13 cellular contexts compared by ENCODE assay signal in genomic region chr12:99960312-99960711, GRCh38. TPM values are rescaled to one million over a fixed set of nuclear protein-coding genes. Genes with fewer than 3 reads are reported as not detected.
DNase-seq lines count a peak whose midpoint lies in the region; ATAC-seq and TF ChIP-seq lines count a peak whose summit lies in the region.
"Had no signal": no experiment of that assay in that cellular context is flagged by ENCODE, and none has a peak within 500 bp of the region (broad histone marks: within the 10 kb centered on the region; RNA-seq: fewer than 3 reads in every experiment).

No MANE protein-coding gene starts in this region.

- H3K79me2 ChIP-seq in PC-3 (ENCODE audit: low read length), result no peaks in the 10 kb centered on the region

- peak; percentile 14 for DNase-seq in HuH-7 (ENCODE audit: low spot score)
- peak; percentile 46 for DNase-seq in PC-3
- peak; percentile 4 for DNase-seq in fibroblast of the aortic adventitia (ENCODE audit: low read depth)
- DNase-seq in erythroblast (lab: John Stamatoyannopoulos, UW), result no peak
- no peak for DNase-seq in activated CD4-positive, alpha-beta T cell treated with anti-CD3 and anti-CD28 coated beads, Interleukin-2, amount 50 U/mL, for 48 hours
- DNase-seq in NCI-H1436 (lab: John Stamatoyannopoulos, UW), result no peak
- DNase-seq in hepatic stellate cell (ENCODE audit: low spot score), result no peak
- DNase-seq: AML-193, IMR-90, NCI-H1930, posterior cingulate gyrus had no signal

- H3K4me3 ChIP-seq in PC-3 (ENCODE audit: low read length), result peak overlapping the region; percentile 12; the same call in 1 of the 2 replicates
- no peak overlapping the region for H3K4me3 ChIP-seq in fibroblast of the aortic adventitia (ENCODE audit: low read depth, low read length)
- H3K4me3 ChIP-seq: GM12878 had no signal

- H3K27me3 ChIP-seq in PC-3 (ENCODE audit: low read length), result peaks cover 14% of the 10 kb centered on the region; the same call in 1 of the 2 replicates

- no peaks in the 10 kb centered on the region for H4K20me1 ChIP-seq in PC-3 (ENCODE audit: low read length)

- peaks cover 18% of the 10 kb centered on the region for H3K4me1 ChIP-seq in PC-3 (ENCODE audit: insufficient read depth, low read length)

- H3K9ac ChIP-seq in PC-3 (ENCODE audit: low read length), result no peak overlapping the region

- H3K9me2 ChIP-seq in PC-3 (replicated peaks; ENCODE audit: low read length), result no peaks in the 10 kb centered on the region

- peak overlapping the region; percentile 58 for H3K4me2 ChIP-seq in PC-3 (ENCODE audit: low read length)

- no peaks in the 10 kb centered on the region for H3K9me3 ChIP-seq in PC-3 (ENCODE audit: low read length)

- no peak for TF ChIP-seq CTCF in 22Rv1 (IDR thresholded peaks at IDR 0.05)
- no peak for TF ChIP-seq CTCF in PC-3 (conservative IDR thresholded peaks at IDR 0.05; ENCODE audit: low read depth, low read length)
- TF ChIP-seq CTCF in fibroblast of the aortic adventitia (IDR thresholded peaks at IDR 0.05; ENCODE audit: insufficient read depth, low read length), result no peak

- no peaks in the 10 kb centered on the region for H3F3A ChIP-seq in PC-3 (ENCODE audit: low read length, unreplicated experiment)

- no peak overlapping the region for H2AFZ ChIP-seq in PC-3 (ENCODE audit: low read length)

- POLR2A ChIA-PET in PC-3 (lab: Charles Lee; ENCODE audit: unreplicated experiment), result interaction anchor here (0.6 kb wide), 1 partner anchor 365 kb away, joined by 3 read pairs; no protein-coding TSS in a partner anchor

- intact Hi-C loops in PC-3 (cut with micrococcal nuclease), result no loop called here

- H3K27ac ChIP-seq in 22Rv1 (peak overlapping the region; percentile 77), PC-3 (ENCODE audit: low read length) (peak overlapping the region; percentile 40)

- H3K36me3 ChIP-seq in PC-3 (ENCODE audit: low read depth, low read length), result no peaks in the 10 kb centered on the region

- no TSS peak for BruUV-seq in PC-3 (replicated peaks; lab: Mats Ljungman, UMichigan)

- CTCF ChIA-PET in PC-3 (lab: Charles Lee), result interaction anchor here (0.6 kb wide), 1 partner anchor 20 kb away, joined by 3 read pairs; no protein-coding TSS in a partner anchor

- TF ChIP-seq POLR2A in erythroblast (IDR thresholded peaks at IDR 0.05; ENCODE audit: low read length), result no peak

- ATAC-seq in PC-3, result peak; percentile 75
- ATAC-seq: GM12878 had no signal

RNA-seq across cellular contexts. Expression of gene ANKS1B, which starts 24.4 kb away (rescaled TPM):
- total RNA-seq in PC-3 (2014; rRNA removed) (0.07 and 0.98 TPM in 2 replicates), fibroblast of the aortic adventitia (ENCODE audit: low replicate concordance) (1.5 and 47.0 TPM in 2 replicates)
- total RNA-seq: GM12878 had no signal

Comparison
In these comparisons a context has a peak if more than half of its experiments do, and no peak if none do; other contexts are left out.
1. DNase-seq: peak in HuH-7 (single experiment), PC-3 (single experiment) and fibroblast of the aortic adventitia (single experiment); none in erythroblast (0 of 2), activated CD4-positive, alpha-beta T cell treated with anti-CD3 and anti-CD28 coated beads, Interleukin-2, amount 50 U/mL, for 48 hours (0 of 2), NCI-H1436 (single experiment) and hepatic stellate cell (single experiment).